ENCODE assay signal across 13 cellular contexts in the genomic region with DNA sequence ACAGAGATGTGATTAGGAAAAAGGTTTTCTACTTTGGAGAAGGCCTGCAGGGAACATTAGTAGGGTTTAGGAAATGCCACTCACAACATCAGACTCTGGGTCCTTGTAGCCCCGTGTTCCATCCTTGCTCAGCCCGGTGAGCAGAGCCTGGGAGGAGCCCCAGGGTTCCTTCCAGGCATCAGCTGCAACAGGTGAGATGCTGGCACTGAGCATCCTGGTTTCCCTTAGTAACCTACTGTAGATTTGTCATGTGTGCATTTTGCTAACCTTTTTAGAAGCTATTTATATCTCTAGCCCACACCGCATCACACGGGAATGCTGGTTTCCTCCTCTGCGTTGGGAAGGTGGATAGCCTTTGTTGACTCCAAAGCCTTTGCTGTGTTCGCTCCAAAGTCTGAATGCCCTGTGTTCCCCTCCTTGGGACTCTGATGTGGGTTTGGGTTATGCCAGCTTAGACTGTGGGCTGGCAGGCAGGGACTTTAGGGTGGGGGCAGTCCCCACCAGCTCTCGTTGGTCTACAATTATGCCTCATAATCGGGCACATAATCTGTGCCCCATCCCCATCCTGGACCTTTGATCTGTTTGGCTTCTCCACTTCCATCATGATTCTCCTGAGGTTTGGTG. TPM values are rescaled to one million over a fixed set of nuclear protein-coding genes. Genes with fewer than 3 reads are reported as not detected.
DNase-seq lines count a peak whose midpoint lies in the region; ATAC-seq and FAIRE-seq lines count a peak whose summit lies in the region.
"Had no signal": no experiment of that assay in that cellular context is flagged by ENCODE, and none has a peak within 500 bp of the region (broad histone marks: within the 10 kb centered on the region; RNA-seq: fewer than 3 reads in every experiment).

No MANE protein-coding gene starts in this region.

- H2BK12ac ChIP-seq in neuronal stem cell (ENCODE audit: low read length): no peak overlapping the region

- peak overlapping the region; percentile 19 for H3K27ac Mint-ChIP-seq in central memory CD8-positive, alpha-beta T cell (ENCODE audit: low read depth)
- H3K27ac Mint-ChIP-seq: activated naive CD4-positive, alpha-beta T cell treated with anti-CD3 and anti-CD28 coated beads, Interleukin-2, amount 50 U/mL, for 72 hours had no signal

- no peaks in the 10 kb centered on the region for H3K9me3 Mint-ChIP-seq in central memory CD8-positive, alpha-beta T cell
- H3K9me3 Mint-ChIP-seq: activated naive CD4-positive, alpha-beta T cell treated with anti-CD3 and anti-CD28 coated beads, Interleukin-2, amount 50 U/mL, for 72 hours had no signal

- WGBS in neuronal stem cell (ENCODE audit: extremely low coverage in 2 of 2, insufficient read length in 2 of 2, insufficient replicate concordance in 1 of 2), 2 donors: no CpG with 5 or more reads among the region's 8 CpGs

- no peak overlapping the region for H3K27ac ChIP-seq in BLaER1
- H3K27ac ChIP-seq in neuronal stem cell (replicated peaks; ENCODE audit: low read length): no peak overlapping the region

- H3K27me3 ChIP-seq in BLaER1 (no peaks in the 10 kb centered on the region), neuronal stem cell (ENCODE audit: control insufficient read depth in 3 of 3, insufficient read depth in 3 of 3, low read depth in 1 of 3, low read length in 3 of 3) (no peaks in the 10 kb centered on the region)
- H3K27me3 ChIP-seq: esophagus squamous epithelium had no signal

- H3K18ac ChIP-seq in neuronal stem cell (ENCODE audit: low read length): no peak overlapping the region

- DNase-seq in GM19239 (ENCODE audit: insufficient read length, low spot score) (no peak), neuronal stem cell (ENCODE audit: low spot score) (no peak), DMS53 treated with DMSO at 0.1 percent for 48 hours (lab: John Stamatoyannopoulos, UW; ENCODE audit: unreplicated experiment) (no peak), NCI-H2227 treated with DMSO at 0.1 percent for 48 hours (lab: John Stamatoyannopoulos, UW) (no peak), HPDE6-E6E7 (ENCODE audit: extremely low spot score) (no peak), NCI-H526 treated with DMSO at 0.1 percent for 48 hours (lab: John Stamatoyannopoulos, UW) (no peak)
- DNase-seq in central memory CD8-positive, alpha-beta T cell (ENCODE audit: low spot score in 2 of 2): no peak
- DNase-seq: esophagus squamous epithelium, OCI-M1, T-helper 1 cell had no signal

- H3K4me2 ChIP-seq in BLaER1: peak overlapping the region; percentile 94
- H3K4me2 ChIP-seq in neuronal stem cell (ENCODE audit: insufficient read depth, low read length, poor library complexity, severe bottlenecking): no peak overlapping the region

- no peak overlapping the region for H2AK5ac ChIP-seq in neuronal stem cell (ENCODE audit: low read depth, low read length)

- H4K8ac ChIP-seq in neuronal stem cell (ENCODE audit: low read depth, low read length): no peak overlapping the region

- no peaks in the 10 kb centered on the region for H3K79me1 ChIP-seq in neuronal stem cell (ENCODE audit: low read depth, low read length)

- H3K27me3 Mint-ChIP-seq in central memory CD8-positive, alpha-beta T cell: no peaks in the 10 kb centered on the region

- FAIRE-seq in GM19239 (lab: Jason Lieb, UNC): peak; percentile 63

- H3K36me3 ChIP-seq in BLaER1: peaks cover 12% of the 10 kb centered on the region; the same call in 1 of the 2 replicates
- H3K36me3 ChIP-seq in neuronal stem cell (replicated peaks in 1 of 2; ENCODE audit: control insufficient read depth in 2 of 2, insufficient read depth in 2 of 2, low read length in 2 of 2): peaks cover 2 to 3% of the 10 kb centered on the region in 2 donors

- H3K4me3 Mint-ChIP-seq in central memory CD8-positive, alpha-beta T cell: peak overlapping the region; percentile 31

- H3K4ac ChIP-seq in neuronal stem cell (ENCODE audit: low read length): no peak overlapping the region

- H3K4me3 ChIP-seq in BLaER1 (no peak overlapping the region; the same call in 1 of the 2 replicates), neuronal stem cell (ENCODE audit: low read length in 2 of 2) (no peak overlapping the region)
- H3K4me3 ChIP-seq: esophagus squamous epithelium, skin epidermis had no signal

- no peak overlapping the region for H2BK120ac ChIP-seq in neuronal stem cell (ENCODE audit: low read depth, low read length)

- no peak overlapping the region for H2BK5ac ChIP-seq in neuronal stem cell (ENCODE audit: low read length)

- H4K20me1 ChIP-seq in BLaER1: peaks cover 96% of the 10 kb centered on the region

- no peak overlapping the region for H4K91ac ChIP-seq in neuronal stem cell (ENCODE audit: low read depth, low read length, poor library complexity)

- no peak for ATAC-seq in central memory CD8-positive, alpha-beta T cell (replicated peaks; ENCODE audit: extremely low read depth, poor library complexity, severe bottlenecking)

- H2AFZ ChIP-seq in neuronal stem cell (ENCODE audit: low read length): no peak overlapping the region

- H3K9me3 ChIP-seq in BLaER1: no peaks in the 10 kb centered on the region
- H3K9me3 ChIP-seq in neuronal stem cell (replicated peaks in 1 of 2; ENCODE audit: control insufficient read depth in 2 of 2, insufficient read depth in 1 of 2, low read depth in 1 of 2, low read length in 2 of 2): no peaks in the 10 kb centered on the region
- H3K9me3 ChIP-seq: esophagus squamous epithelium had no signal

- H3K4me1 ChIP-seq in BLaER1 (peaks cover 89% of the 10 kb centered on the region), neuronal stem cell (ENCODE audit: control insufficient read depth in 2 of 2, insufficient read depth in 1 of 2, low read depth in 1 of 2, low read length in 2 of 2) (peaks cover 2% of the 10 kb centered on the region in 2 donors)

- H3K9ac ChIP-seq in BLaER1 (peak overlapping the region; percentile 22; the same call in 1 of the 2 replicates), neuronal stem cell (ENCODE audit: low read depth, low read length, poor library complexity) (no peak overlapping the region)

- H3K4me1 Mint-ChIP-seq in central memory CD8-positive, alpha-beta T cell: peaks cover 72% of the 10 kb centered on the region

- peak overlapping the region; percentile 12 for H3K14ac ChIP-seq in neuronal stem cell (ENCODE audit: low read length)

- H2BK15ac ChIP-seq in neuronal stem cell (ENCODE audit: low read length): no peak overlapping the region

- peak overlapping the region; percentile 44 for H3K23ac ChIP-seq in neuronal stem cell (ENCODE audit: low read depth, low read length, poor library complexity)

- H3K36me3 Mint-ChIP-seq in central memory CD8-positive, alpha-beta T cell (ENCODE audit: insufficient read depth): peaks cover 13% of the 10 kb centered on the region
- H3K36me3 Mint-ChIP-seq: activated naive CD4-positive, alpha-beta T cell treated with anti-CD3 and anti-CD28 coated beads, Interleukin-2, amount 50 U/mL, for 72 hours had no signal

RNA-seq across cellular contexts. Expression of a gene that starts 6.3 kb away (rescaled TPM):
- 4.6 TPM for polyA plus RNA-seq in neuronal stem cell (2013, experiment 1 of 2)
- polyA plus RNA-seq in neuronal stem cell (2013, experiment 2 of 2): 4.1 TPM

RNA-seq across cellular contexts. Expression of a gene that starts 6.3 kb away (rescaled TPM):
- 38.2 TPM for polyA plus RNA-seq in neuronal stem cell (2013, experiment 1 of 2)
- polyA plus RNA-seq in neuronal stem cell (2013, experiment 2 of 2): 38.1 TPM
